Comparison of ENCODE assay signal across 28 cellular contexts in the genomic region with DNA sequence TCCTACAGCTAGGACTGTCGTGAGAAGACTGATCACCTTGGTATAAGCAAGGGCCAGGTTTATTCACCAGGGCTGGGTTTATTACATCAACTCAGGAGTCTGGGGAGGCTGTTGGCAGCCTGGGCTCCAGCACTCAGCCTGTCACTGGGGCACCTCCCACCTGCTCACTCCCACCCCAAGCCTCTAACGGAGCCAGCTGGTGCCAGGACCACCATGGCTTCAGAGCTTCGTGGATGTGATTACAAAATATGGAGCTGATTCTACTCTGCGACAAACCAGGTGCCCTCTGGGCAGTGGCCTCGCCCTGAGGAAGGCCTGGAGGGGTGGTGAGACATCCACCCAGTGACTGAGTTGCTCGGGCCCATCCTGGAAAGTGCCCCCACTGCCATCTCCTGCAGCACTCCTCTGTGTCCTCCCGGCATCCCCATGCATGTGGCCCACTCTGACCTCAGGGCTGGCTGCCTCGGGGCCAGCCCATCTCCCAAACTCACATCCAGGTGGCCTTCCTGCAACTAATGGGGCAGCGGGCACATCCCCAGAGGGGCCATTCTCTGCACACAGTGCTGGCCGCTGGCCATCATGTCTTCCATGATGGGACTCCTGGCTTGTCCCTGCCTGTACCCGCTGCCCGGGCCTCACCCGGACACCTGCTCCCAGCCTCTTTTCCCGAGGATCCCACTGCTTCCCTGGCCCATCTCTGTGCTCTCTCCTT. TPM values are rescaled to one million over a fixed set of nuclear protein-coding genes. Genes with fewer than 3 reads are reported as not detected.
DNase-seq lines count a peak whose midpoint lies in the region; ATAC-seq and TF ChIP-seq lines count a peak whose summit lies in the region.
"Had no signal": no experiment of that assay in that cellular context is flagged by ENCODE, and none has a peak within 500 bp of the region (broad histone marks: within the 10 kb centered on the region; RNA-seq: fewer than 3 reads in every experiment).

No MANE protein-coding gene starts in this region.

- H3K27ac ChIP-seq in foreskin keratinocyte (no peak overlapping the region), osteoblast (ENCODE audit: low read depth, low read length) (no peak overlapping the region)
- H3K27ac ChIP-seq: cardiac muscle cell, left lung had no signal

- POLR2A ChIA-PET in T-cell (lab: Charles Lee): no interaction called here

- H3K27me3 ChIP-seq in foreskin keratinocyte (no peaks in the 10 kb centered on the region), osteoblast (ENCODE audit: insufficient read depth, low read length) (no peaks in the 10 kb centered on the region)
- H3K27me3 ChIP-seq: BE2C, cardiac muscle cell, left lung had no signal

- no peaks in the 10 kb centered on the region for H3K36me3 ChIP-seq in osteoblast (ENCODE audit: insufficient read depth, low read length)
- H3K36me3 ChIP-seq: BE2C, cardiac muscle cell had no signal

- H3K4me1 Mint-ChIP-seq in T-cell: peaks cover 5 to 10% (median 6%) of the 10 kb centered on the region in 3 donors

- CTCF ChIA-PET in T-cell (lab: Charles Lee): interaction anchor here (0.6 to 1.0 kb wide), 2 partner anchors 181 to 183 kb away, joined by 3 read pairs; no protein-coding TSS in a partner anchor

- DNase-seq in activated effector memory CD4-positive, alpha-beta T cell treated with anti-CD3 and anti-CD28 coated beads, Interleukin-2, amount 50 U/mL, for 16 hours: peak; percentile 56
- no peak for DNase-seq in activated effector memory CD4-positive, alpha-beta T cell treated with Interleukin-2 at 50 U/mL for 16 hours
- DNase-seq in T-cell: no peak
- no peak for DNase-seq in foreskin keratinocyte
- peak; percentile 44 for DNase-seq in osteoblast (ENCODE audit: insufficient read length, low spot score, missing footprints)
- DNase-seq in NCI-H1105 treated with DMSO at 0.1 percent for 48 hours (lab: John Stamatoyannopoulos, UW): no peak
- DNase-seq in hippocampal formation (lab: John Stamatoyannopoulos, UW): no peak
- DNase-seq: ACHN; activated naive CD4-positive, alpha-beta T cell treated with Interleukin-2 at 50 U/mL for 16 hours; BE2C; DMS53; hypothalamus; immature natural killer cell; KBM-7; left lung; midbrain; naive B cell; NCI-H1092 treated with DMSO at 0.1 percent for 48 hours; NCI-H187; NCI-H524 treated with DMSO at 0.1 percent for 48 hours; PC-3; stimulated activated CD4-positive, alpha-beta T cell treated with anti-CD3 and anti-CD28 coated beads, Interleukin-4, amount 100 ng/mL, for 24 hours; T-helper 2 cell had no signal

- H3K27me3 Mint-ChIP-seq in T-cell: no peaks in the 10 kb centered on the region
- H3K27me3 Mint-ChIP-seq: naive B cell, type B pancreatic cell had no signal

- no peak overlapping the region for H3K4me3 Mint-ChIP-seq in T-cell
- H3K4me3 Mint-ChIP-seq: immature natural killer cell, type B pancreatic cell had no signal

- TF ChIP-seq CTCF in foreskin keratinocyte (conservative IDR thresholded peaks at IDR 0.05) (no peak), osteoblast (IDR thresholded peaks at IDR 0.05; ENCODE audit: extremely low read depth, low read depth, low read length) (no peak)

- no peak overlapping the region for H2AFZ ChIP-seq in osteoblast (ENCODE audit: low read length)

- no peaks in the 10 kb centered on the region for H4K20me1 ChIP-seq in osteoblast (ENCODE audit: insufficient read depth, low read length)

- no peaks in the 10 kb centered on the region for H3K4me1 ChIP-seq in foreskin keratinocyte
- H3K4me1 ChIP-seq in osteoblast (ENCODE audit: insufficient read depth, low read length): no peaks in the 10 kb centered on the region
- H3K4me1 ChIP-seq: BE2C, left lung had no signal

- H3K9me3 ChIP-seq in osteoblast (ENCODE audit: low read depth, low read length): no peaks in the 10 kb centered on the region
- H3K9me3 ChIP-seq: BE2C, left lung had no signal

- H3K27ac Mint-ChIP-seq in T-cell: peak overlapping the region; percentile 69 to 74
- H3K27ac Mint-ChIP-seq: type B pancreatic cell had no signal

- peaks cover 6% of the 10 kb centered on the region for H3K36me3 Mint-ChIP-seq in T-cell
- H3K36me3 Mint-ChIP-seq: immature natural killer cell, naive B cell, type B pancreatic cell had no signal

- no peak overlapping the region for H3K4me2 ChIP-seq in osteoblast (ENCODE audit: insufficient read depth, low read length)

- no peaks in the 10 kb centered on the region for H3K9me3 Mint-ChIP-seq in T-cell
- H3K9me3 Mint-ChIP-seq: immature natural killer cell, naive B cell, type B pancreatic cell had no signal

- H3K4me3 ChIP-seq in osteoblast (ENCODE audit: insufficient read depth, low read length): no peak overlapping the region
- H3K4me3 ChIP-seq: cardiac muscle cell, left lung had no signal

- no peaks in the 10 kb centered on the region for H3K79me2 ChIP-seq in osteoblast (ENCODE audit: insufficient read depth, low read length)

- ATAC-seq in T-cell (replicated peaks in 1 of 4) (no peak), foreskin keratinocyte (peak; percentile 1), HG03025 (IDR thresholded peaks at IDR 0.05; ENCODE audit: low FRiP score, unreplicated experiment) (no peak)
- ATAC-seq: left lung, PC-3, Right ventricle myocardium inferior, SK-N-SH treated with all-trans-retinoic acid at 6 μM for 48 hours had no signal

RNA-seq across cellular contexts. Expression of gene SECISBP2, which starts 49.6 kb away (rescaled TPM):
- total RNA-seq in T-cell (100 to 1,000 TPM in 2 of 5 donors, 10 to 100 TPM in 3; 78.8 to 132 (median 87.5) TPM), foreskin keratinocyte (20.8 and 21.5 TPM in 2 replicates), osteoblast (30.6 and 30.8 TPM in 2 replicates)
- 7.8 and 8.8 TPM in 2 replicates for polyA plus RNA-seq in foreskin keratinocyte

RNA-seq across cellular contexts. Expression of gene CKS2, which starts 56.9 kb away (rescaled TPM):
- total RNA-seq in T-cell: 10 to 100 TPM in 1 of 5 donors, 1 to 10 TPM in 4; 8.6 to 13.1 (median 9.2) TPM
- 268 and 292 TPM in 2 replicates for total RNA-seq in foreskin keratinocyte
- 361 and 437 TPM in 2 replicates for polyA plus RNA-seq in foreskin keratinocyte
- 17.0 and 18.6 TPM in 2 replicates for total RNA-seq in osteoblast

Comparison
In these comparisons a context has a peak if more than half of its experiments do, and no peak if none do; other contexts are left out.
1. DNase-seq: peak in activated effector memory CD4-positive, alpha-beta T cell treated with anti-CD3 and anti-CD28 coated beads, Interleukin-2, amount 50 U/mL, for 16 hours (single experiment) and osteoblast (single experiment); none in activated effector memory CD4-positive, alpha-beta T cell treated with Interleukin-2 at 50 U/mL for 16 hours (single experiment), T-cell (0 of 34), foreskin keratinocyte (0 of 2), NCI-H1105 treated with DMSO at 0.1 percent for 48 hours (single experiment) and hippocampal formation (0 of 2).
2. RNA of gene CKS2, which starts 56.9 kb away (total RNA-seq): 268 to 292 TPM in foreskin keratinocyte; 17.0 to 18.6 TPM in osteoblast and 8.6 to 13.1 TPM in T-cell; every median in the first group is over 10 times any median in the second.